1 cellular context compared by ENCODE assay signal in the genomic region with DNA sequence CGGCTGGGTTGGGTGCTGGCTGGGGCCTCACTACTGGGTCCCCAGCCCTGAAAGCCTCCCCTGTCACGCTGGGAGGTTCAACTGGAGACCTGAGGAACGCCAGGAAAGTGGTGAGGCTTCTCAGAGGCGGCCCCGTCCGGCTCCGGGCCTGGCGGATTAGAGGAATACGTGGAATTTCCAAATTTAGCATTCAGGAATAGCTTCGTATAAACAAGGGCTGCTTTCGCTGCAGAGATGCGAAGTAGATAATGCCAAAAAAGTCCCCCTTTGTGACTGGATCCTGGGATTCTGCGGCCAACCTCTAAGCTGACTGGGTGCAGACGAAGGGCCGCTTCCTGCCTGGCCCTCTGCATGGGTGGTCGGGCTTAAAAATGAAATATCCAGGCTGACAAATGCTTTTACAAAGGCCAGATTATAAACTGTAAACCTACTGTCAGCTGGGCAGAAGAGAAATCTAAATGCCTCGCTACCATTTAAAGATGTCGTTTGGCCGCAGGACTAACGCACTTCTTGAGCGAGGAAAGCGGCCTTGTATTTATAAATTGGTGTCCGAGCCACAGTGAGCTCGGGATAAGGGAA.
TF ChIP-seq lines count a peak whose summit lies in the region.

No MANE protein-coding gene starts in this region.

TF ChIP-seq in H1, 55 proteins besides CTCF, POLR2A, EP300 and RAD21:
- TF ChIP-seq ZNF274 (IDR thresholded peaks at IDR 0.05; ENCODE audit: borderline replicate concordance, extremely low read depth, low read length), result no peak
- TF ChIP-seq HDAC6 (IDR thresholded peaks at IDR 0.05; ENCODE audit: low read depth, low read length), result no peak
- TF ChIP-seq YY1 (IDR thresholded peaks at IDR 0.05; ENCODE audit: low read depth, low read length), result no peak
- TF ChIP-seq, protein P1, sequence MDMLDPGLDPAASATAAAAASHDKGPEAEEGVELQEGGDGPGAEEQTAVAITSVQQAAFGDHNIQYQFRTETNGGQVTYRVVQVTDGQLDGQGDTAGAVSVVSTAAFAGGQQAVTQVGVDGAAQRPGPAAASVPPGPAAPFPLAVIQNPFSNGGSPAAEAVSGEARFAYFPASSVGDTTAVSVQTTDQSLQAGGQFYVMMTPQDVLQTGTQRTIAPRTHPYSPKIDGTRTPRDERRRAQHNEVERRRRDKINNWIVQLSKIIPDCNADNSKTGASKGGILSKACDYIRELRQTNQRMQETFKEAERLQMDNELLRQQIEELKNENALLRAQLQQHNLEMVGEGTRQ (IDR thresholded peaks at IDR 0.05; ENCODE audit: low read length), result no peak
- TF ChIP-seq, protein P2, sequence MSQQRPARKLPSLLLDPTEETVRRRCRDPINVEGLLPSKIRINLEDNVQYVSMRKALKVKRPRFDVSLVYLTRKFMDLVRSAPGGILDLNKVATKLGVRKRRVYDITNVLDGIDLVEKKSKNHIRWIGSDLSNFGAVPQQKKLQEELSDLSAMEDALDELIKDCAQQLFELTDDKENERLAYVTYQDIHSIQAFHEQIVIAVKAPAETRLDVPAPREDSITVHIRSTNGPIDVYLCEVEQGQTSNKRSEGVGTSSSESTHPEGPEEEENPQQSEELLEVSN (IDR thresholded peaks at IDR 0.05), result no peak
- TF ChIP-seq KDM4A (IDR thresholded peaks at IDR 0.05; ENCODE audit: low read depth, low read length, severe bottlenecking), result no peak
